ENCODE assay signal across 1 cellular context in genomic region chr4:56182356-56182755, GRCh38.
TF ChIP-seq lines count a peak whose summit lies in the region.

No MANE protein-coding gene starts in this region.

TF ChIP-seq in HepG2, 621 proteins besides CTCF, POLR2A, EP300 and RAD21 (continued from another document):
- TF ChIP-seq ZGPAT (CRISPR knock-in tag; IDR thresholded peaks at IDR 0.05) (no peak), RFX5 (IDR thresholded peaks at IDR 0.05; ENCODE audit: low read depth, low read length) (no peak), MZF1 (CRISPR knock-in tag; IDR thresholded peaks at IDR 0.05; ENCODE audit: borderline replicate concordance) (no peak), USF2 (IDR thresholded peaks at IDR 0.05; ENCODE audit: low read depth, low read length) (no peak), USF2 (CRISPR knock-in tag; IDR thresholded peaks at IDR 0.05; ENCODE audit: borderline replicate concordance) (no peak), ARHGAP35 (CRISPR knock-in tag; IDR thresholded peaks at IDR 0.05; ENCODE audit: borderline replicate concordance) (no peak), MED8 (CRISPR knock-in tag; IDR thresholded peaks at IDR 0.05; ENCODE audit: insufficient replicate concordance) (no peak), SP140L (CRISPR knock-in tag; IDR thresholded peaks at IDR 0.05; ENCODE audit: borderline replicate concordance) (no peak), RCOR2 (CRISPR knock-in tag; IDR thresholded peaks at IDR 0.05) (no peak), ZNF3 (CRISPR knock-in tag; IDR thresholded peaks at IDR 0.05) (no peak), DNMT1 (CRISPR knock-in tag; IDR thresholded peaks at IDR 0.05) (no peak), ZNF749 (CRISPR knock-in tag; IDR thresholded peaks at IDR 0.05; ENCODE audit: borderline replicate concordance) (no peak)
